ENCODE assay signal across 1 cellular context in the genomic region with DNA sequence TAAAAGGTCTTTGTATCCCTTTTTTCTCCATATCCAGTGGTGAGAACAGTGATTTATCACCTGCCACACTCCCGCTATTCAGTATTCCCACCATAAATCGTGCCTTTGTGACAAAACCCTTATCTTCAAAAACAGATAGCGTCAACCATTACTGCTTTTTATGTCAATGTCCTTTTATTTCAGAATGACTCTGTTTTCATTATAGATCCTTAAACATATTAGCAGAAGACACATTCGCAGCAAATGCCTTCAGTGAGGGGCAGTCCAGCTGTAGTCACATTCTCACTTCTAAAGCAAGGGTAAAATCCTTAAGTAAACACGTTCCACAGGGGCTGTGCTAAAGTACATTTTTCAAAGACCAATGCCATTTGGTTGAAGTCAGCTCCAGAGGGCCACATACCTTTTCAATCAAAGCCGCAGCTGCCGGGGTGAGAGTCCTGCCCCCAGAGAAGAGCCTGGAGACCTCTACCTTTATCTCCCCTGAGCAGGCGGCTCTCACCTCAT.
TF ChIP-seq lines count a peak whose summit lies in the region.

No MANE protein-coding gene starts in this region.

TF ChIP-seq in IMR-90, 13 proteins besides CTCF, POLR2A, EP300 and RAD21:
- no peak for TF ChIP-seq MAFK (IDR thresholded peaks at IDR 0.05; ENCODE audit: low read depth, low read length)
- TF ChIP-seq RCOR1 (IDR thresholded peaks at IDR 0.05; ENCODE audit: insufficient replicate concordance, low read length), result no peak
- no peak for TF ChIP-seq SMC3 (IDR thresholded peaks at IDR 0.05; ENCODE audit: low read depth, low read length)
- no peak for TF ChIP-seq FOS (IDR thresholded peaks at IDR 0.05; ENCODE audit: low read depth, low read length)
- TF ChIP-seq, protein P1, sequence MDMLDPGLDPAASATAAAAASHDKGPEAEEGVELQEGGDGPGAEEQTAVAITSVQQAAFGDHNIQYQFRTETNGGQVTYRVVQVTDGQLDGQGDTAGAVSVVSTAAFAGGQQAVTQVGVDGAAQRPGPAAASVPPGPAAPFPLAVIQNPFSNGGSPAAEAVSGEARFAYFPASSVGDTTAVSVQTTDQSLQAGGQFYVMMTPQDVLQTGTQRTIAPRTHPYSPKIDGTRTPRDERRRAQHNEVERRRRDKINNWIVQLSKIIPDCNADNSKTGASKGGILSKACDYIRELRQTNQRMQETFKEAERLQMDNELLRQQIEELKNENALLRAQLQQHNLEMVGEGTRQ (IDR thresholded peaks at IDR 0.05; ENCODE audit: low read depth, low read length), result no peak
- TF ChIP-seq NFE2L2 (IDR thresholded peaks at IDR 0.05; ENCODE audit: low read depth, low read length), result no peak
- no peak for TF ChIP-seq CHD1 (IDR thresholded peaks at IDR 0.05; ENCODE audit: low read depth, low read length)
- TF ChIP-seq BHLHE40 (IDR thresholded peaks at IDR 0.05; ENCODE audit: low read depth, low read length), result no peak
- no peak for TF ChIP-seq RFX5 (IDR thresholded peaks at IDR 0.05; ENCODE audit: low read depth, low read length)
- no peak for TF ChIP-seq CEBPB (IDR thresholded peaks at IDR 0.05; ENCODE audit: low read depth, low read length)
- TF ChIP-seq MXI1 (IDR thresholded peaks at IDR 0.05; ENCODE audit: borderline replicate concordance, low read depth, low read length), result no peak
- no peak for TF ChIP-seq MAZ (IDR thresholded peaks at IDR 0.05; ENCODE audit: borderline replicate concordance, low read depth, low read length)
- TF ChIP-seq, protein P2, sequence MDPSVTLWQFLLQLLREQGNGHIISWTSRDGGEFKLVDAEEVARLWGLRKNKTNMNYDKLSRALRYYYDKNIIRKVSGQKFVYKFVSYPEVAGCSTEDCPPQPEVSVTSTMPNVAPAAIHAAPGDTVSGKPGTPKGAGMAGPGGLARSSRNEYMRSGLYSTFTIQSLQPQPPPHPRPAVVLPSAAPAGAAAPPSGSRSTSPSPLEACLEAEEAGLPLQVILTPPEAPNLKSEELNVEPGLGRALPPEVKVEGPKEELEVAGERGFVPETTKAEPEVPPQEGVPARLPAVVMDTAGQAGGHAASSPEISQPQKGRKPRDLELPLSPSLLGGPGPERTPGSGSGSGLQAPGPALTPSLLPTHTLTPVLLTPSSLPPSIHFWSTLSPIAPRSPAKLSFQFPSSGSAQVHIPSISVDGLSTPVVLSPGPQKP (IDR thresholded peaks at IDR 0.05; ENCODE audit: borderline replicate concordance, low read depth, low read length), result no peak
